In genomic region chr3:114508976-114509375, GRCh38 we compare ENCODE assay signal across 21 cellular contexts.
"Had no signal": no experiment of that assay in that cellular context is flagged by ENCODE, and none has a peak within 500 bp of the region (broad histone marks: within the 10 kb centered on the region; RNA-seq: fewer than 3 reads in every experiment).

No MANE protein-coding gene starts in this region.

- ATAC-seq: body of pancreas; left lung; naive thymus-derived CD4-positive, alpha-beta T cell; stimulated activated naive B cell treated with anti-CD40 and anti-IgM and Interleukin-4, amounts not matched to agents 10 μg/mL and 1 μg/mL and 100 μg/mL, for 72 hours; upper lobe of right lung had no signal

- H2AFZ ChIP-seq: neural progenitor cell had no signal

- H3K4me1 ChIP-seq: colonic mucosa, left lung, neural progenitor cell, prostate gland, right lobe of liver, upper lobe of right lung had no signal

- H3K27me3 Mint-ChIP-seq: activated naive CD4-positive, alpha-beta T cell treated with anti-CD3 and anti-CD28 coated beads, Interleukin-2, amount 50 U/mL, for 24 hours; stimulated activated naive B cell treated with anti-CD40 and anti-IgM and Interleukin-4, amounts not matched to agents 10 μg/mL and 1 μg/mL and 100 μg/mL, for 72 hours had no signal

- H3K4me2 ChIP-seq: neural progenitor cell had no signal

- H3K4me3 ChIP-seq: body of pancreas, colonic mucosa, heart left ventricle, left lung, neural progenitor cell, prostate gland, right lobe of liver, spleen, upper lobe of right lung had no signal

- H3K9me3 ChIP-seq: body of pancreas, colonic mucosa, heart left ventricle, left lung, prostate gland, right lobe of liver, spleen, upper lobe of right lung had no signal

- H3K36me3 ChIP-seq: colonic mucosa, left lung, neural progenitor cell, prostate gland, right lobe of liver, upper lobe of right lung had no signal

- H3K27me3 ChIP-seq: body of pancreas, colonic mucosa, heart left ventricle, left lung, neural progenitor cell, right lobe of liver, spleen, upper lobe of right lung had no signal

- H3K4me3 Mint-ChIP-seq: activated naive CD4-positive, alpha-beta T cell treated with anti-CD3 and anti-CD28 coated beads, Interleukin-2, amount 50 U/mL, for 24 hours; endodermal cell; naive thymus-derived CD4-positive, alpha-beta T cell; neural progenitor cell; stimulated activated naive B cell treated with anti-CD40 and anti-IgM and Interleukin-4, amounts not matched to agents 10 μg/mL and 1 μg/mL and 100 μg/mL, for 72 hours had no signal

- H3K9me3 Mint-ChIP-seq: activated naive CD4-positive, alpha-beta T cell treated with anti-CD3 and anti-CD28 coated beads, Interleukin-2, amount 50 U/mL, for 24 hours; endodermal cell; naive thymus-derived CD4-positive, alpha-beta T cell; neural progenitor cell; stimulated activated naive B cell treated with anti-CD40 and anti-IgM and Interleukin-4, amounts not matched to agents 10 μg/mL and 1 μg/mL and 100 μg/mL, for 72 hours had no signal

- H3K9ac ChIP-seq: neural progenitor cell had no signal

- DNase-seq: activated CD4-positive, CD25-positive, alpha-beta regulatory T cell treated with anti-CD3 and anti-CD28 coated beads, Interleukin-2, amount 50 U/mL, for 72 hours; activated gamma-delta T cell; amniotic stem cell; body of pancreas; colonic mucosa; endodermal cell; foreskin melanocyte; heart left ventricle; left lung; naive thymus-derived CD4-positive, alpha-beta T cell; right lobe of liver; spleen; stimulated activated CD4-positive, alpha-beta T cell treated with anti-CD3 and anti-CD28 coated beads, Interleukin-4, amount 100 ng/mL, for 4 hours; stimulated activated naive B cell treated with anti-CD40 and anti-IgM and Interleukin-4, amounts not matched to agents 10 μg/mL and 1 μg/mL and 100 μg/mL, for 72 hours; T-helper 2 cell; upper lobe of right lung had no signal

- H3K27ac ChIP-seq: body of pancreas, colonic mucosa, epithelial cell of prostate, left lung, neural progenitor cell, prostate gland, right lobe of liver, spleen, upper lobe of right lung, VCaP had no signal

- H3K27ac Mint-ChIP-seq: activated naive CD4-positive, alpha-beta T cell treated with anti-CD3 and anti-CD28 coated beads, Interleukin-2, amount 50 U/mL, for 24 hours; naive thymus-derived CD4-positive, alpha-beta T cell; neural progenitor cell; stimulated activated naive B cell treated with anti-CD40 and anti-IgM and Interleukin-4, amounts not matched to agents 10 μg/mL and 1 μg/mL and 100 μg/mL, for 72 hours had no signal

- H3K36me3 Mint-ChIP-seq: neural progenitor cell; stimulated activated naive B cell treated with anti-CD40 and anti-IgM and Interleukin-4, amounts not matched to agents 10 μg/mL and 1 μg/mL and 100 μg/mL, for 72 hours had no signal
